ENCODE assay signal across 8 cellular contexts in the genomic region with DNA sequence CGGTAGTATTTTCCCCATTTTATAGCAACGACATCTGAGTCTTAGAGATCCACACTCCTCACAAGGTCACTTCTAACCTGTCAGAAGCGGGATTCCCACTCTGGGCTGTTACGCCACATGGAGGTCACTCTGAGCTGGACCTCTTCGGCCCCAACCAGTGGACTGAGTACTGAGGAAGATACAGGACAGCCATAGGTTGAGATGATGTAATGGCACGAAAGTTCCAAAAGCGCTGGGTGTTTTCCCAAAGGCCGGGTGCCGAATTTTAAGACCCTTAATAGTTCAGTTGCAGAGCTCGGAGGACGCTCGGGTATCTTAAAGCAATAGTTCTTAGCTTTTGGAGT. TPM values are rescaled to one million over a fixed set of nuclear protein-coding genes. Genes with fewer than 3 reads are reported as not detected.
DNase-seq lines count a peak whose midpoint lies in the region; ATAC-seq and TF ChIP-seq lines count a peak whose summit lies in the region.

No MANE protein-coding gene starts in this region.

- peaks cover 8 to 40% of the 10 kb centered on the region in 2 donors for H3K36me3 ChIP-seq in psoas muscle (ENCODE audit: insufficient read depth in 1 of 2, low read depth in 1 of 2)

- H3K4me1 Mint-ChIP-seq in CD14-positive monocyte (peaks cover 19% of the 10 kb centered on the region), glutamatergic neuron (ENCODE audit: low read depth, unreplicated experiment) (peaks cover 9% of the 10 kb centered on the region)
- H3K4me1 Mint-ChIP-seq in activated T-helper 1 cell treated with anti-CD3 and anti-CD28 coated beads, Interleukin-12 subunit alpha, Interleukin-12 subunit beta, Interleukin-2, Interleukin-4 antibody, amounts not matched to agents 30 ng/mL and 10 ng/mL and 1 ng/mL, durations not matched to agents 14 hours and 24 hours and 36 hours (ENCODE audit: low read depth) = peaks cover 27% of the 10 kb centered on the region

- H3K36me3 Mint-ChIP-seq in CD14-positive monocyte (peaks cover 34 to 38% of the 10 kb centered on the region in 2 donors), glutamatergic neuron (ENCODE audit: unreplicated experiment) (no peaks in the 10 kb centered on the region)
- H3K36me3 Mint-ChIP-seq in activated T-helper 1 cell treated with anti-CD3 and anti-CD28 coated beads, Interleukin-12 subunit alpha, Interleukin-12 subunit beta, Interleukin-2, Interleukin-4 antibody, amounts not matched to agents 30 ng/mL and 10 ng/mL and 1 ng/mL, durations not matched to agents 14 hours and 24 hours and 36 hours (ENCODE audit: low read depth) = peaks cover 25% of the 10 kb centered on the region

- WGBS in psoas muscle, 3 donors = 3 to 6% (median 4%) methylated on average over 12 of the region's 12 CpGs

- TF ChIP-seq CTCF in CD14-positive monocyte (IDR thresholded peaks at IDR 0.05) (no peak), glutamatergic neuron (IDR thresholded peaks at IDR 0.05; ENCODE audit: partially characterized antibody, unreplicated experiment) (no peak), psoas muscle (IDR thresholded peaks at IDR 0.05) (no peak)

- DNase-seq in CD14-positive monocyte (ENCODE audit: low spot score) (peak; percentile 46), glutamatergic neuron (no peak), psoas muscle (peak; percentile 26 to 53), DMS153 treated with DMSO at 0.1 percent for 48 hours (lab: John Stamatoyannopoulos, UW; ENCODE audit: unreplicated experiment) (no peak), middle frontal gyrus (ENCODE audit: extremely low spot score, low spot score) (no peak)
- no peak for DNase-seq in activated T-helper 1 cell treated with anti-CD3 and anti-CD28 coated beads, Interleukin-12 subunit alpha, Interleukin-12 subunit beta, Interleukin-2, Interleukin-4 antibody, amounts not matched to agents 30 ng/mL and 10 ng/mL and 1 ng/mL, durations not matched to agents 14 hours and 24 hours and 36 hours (ENCODE audit: low spot score)
- no peak for DNase-seq in central memory CD4-positive, alpha-beta T cell

- H3K4me1 ChIP-seq in psoas muscle = peaks cover 25% of the 10 kb centered on the region

- H3K27ac ChIP-seq in psoas muscle = peak overlapping the region; percentile 99

- intact Hi-C loops in CD14-positive monocyte (cut with micrococcal nuclease) = no loop called here
- intact Hi-C loops in activated T-helper 1 cell treated with anti-CD3 and anti-CD28 coated beads, Interleukin-12 subunit alpha, Interleukin-12 subunit beta, Interleukin-2, Interleukin-4 antibody, amounts not matched to agents 30 ng/mL and 10 ng/mL and 1 ng/mL, durations not matched to agents 14 hours and 24 hours and 36 hours (cut with micrococcal nuclease) = loop anchor here (1.0 kb wide), 1 partner anchor 8 kb away; no protein-coding TSS in a partner anchor
- intact Hi-C loops in psoas muscle (cut with DNase I) = no loop called here

- H3K4me3 Mint-ChIP-seq in CD14-positive monocyte = peak overlapping the region; percentile 92 to 96
- H3K4me3 Mint-ChIP-seq in activated T-helper 1 cell treated with anti-CD3 and anti-CD28 coated beads, Interleukin-12 subunit alpha, Interleukin-12 subunit beta, Interleukin-2, Interleukin-4 antibody, amounts not matched to agents 30 ng/mL and 10 ng/mL and 1 ng/mL, durations not matched to agents 14 hours and 24 hours and 36 hours = peak overlapping the region; percentile 92
- H3K4me3 Mint-ChIP-seq in glutamatergic neuron (ENCODE audit: unreplicated experiment) = peak overlapping the region; percentile 96

- H3K27me3 Mint-ChIP-seq in CD14-positive monocyte (ENCODE audit: low read depth in 3 of 3) (peaks cover 6 to 9% (median 8%) of the 10 kb centered on the region in 3 donors), glutamatergic neuron (ENCODE audit: unreplicated experiment) (peaks cover 4% of the 10 kb centered on the region)
- no peaks in the 10 kb centered on the region for H3K27me3 Mint-ChIP-seq in activated T-helper 1 cell treated with anti-CD3 and anti-CD28 coated beads, Interleukin-12 subunit alpha, Interleukin-12 subunit beta, Interleukin-2, Interleukin-4 antibody, amounts not matched to agents 30 ng/mL and 10 ng/mL and 1 ng/mL, durations not matched to agents 14 hours and 24 hours and 36 hours (ENCODE audit: insufficient read depth)

- H3K9me3 Mint-ChIP-seq in CD14-positive monocyte = peaks cover 0 to 4% (median 2%) of the 10 kb centered on the region in 7 donors
- H3K9me3 Mint-ChIP-seq in activated T-helper 1 cell treated with anti-CD3 and anti-CD28 coated beads, Interleukin-12 subunit alpha, Interleukin-12 subunit beta, Interleukin-2, Interleukin-4 antibody, amounts not matched to agents 30 ng/mL and 10 ng/mL and 1 ng/mL, durations not matched to agents 14 hours and 24 hours and 36 hours = no peaks in the 10 kb centered on the region
- peaks cover 7% of the 10 kb centered on the region for H3K9me3 Mint-ChIP-seq in glutamatergic neuron (ENCODE audit: unreplicated experiment)

- H3K9me3 ChIP-seq in psoas muscle = no peaks in the 10 kb centered on the region

- peak overlapping the region; percentile 97 to 99 (median 99) for H3K27ac Mint-ChIP-seq in CD14-positive monocyte
- peak overlapping the region; percentile 88 for H3K27ac Mint-ChIP-seq in activated T-helper 1 cell treated with anti-CD3 and anti-CD28 coated beads, Interleukin-12 subunit alpha, Interleukin-12 subunit beta, Interleukin-2, Interleukin-4 antibody, amounts not matched to agents 30 ng/mL and 10 ng/mL and 1 ng/mL, durations not matched to agents 14 hours and 24 hours and 36 hours
- peak overlapping the region; percentile 95 for H3K27ac Mint-ChIP-seq in glutamatergic neuron (ENCODE audit: unreplicated experiment)

- H3K27me3 ChIP-seq in psoas muscle (ENCODE audit: insufficient read depth in 3 of 3, low read length in 2 of 3) = no peaks in the 10 kb centered on the region

- peak; percentile 2 for ATAC-seq in HG02763 (IDR thresholded peaks at IDR 0.05; ENCODE audit: unreplicated experiment)
- ATAC-seq in psoas muscle = peak; percentile 40 to 64 (median 54)

- peak overlapping the region; percentile 97 for H3K4me3 ChIP-seq in psoas muscle

RNA-seq across cellular contexts. Expression of gene GHITM, which starts 0.7 kb away (rescaled TPM):
- polyA plus RNA-seq in CD14-positive monocyte (100 to 1,000 TPM; 312 to 363 TPM), psoas muscle (100 to 1,000 TPM; 253 to 633 (median 436) TPM)
- 140 and 142 TPM in 2 replicates for total RNA-seq in activated T-helper 1 cell treated with anti-CD3 and anti-CD28 coated beads, Interleukin-12 subunit alpha, Interleukin-12 subunit beta, Interleukin-2, Interleukin-4 antibody, amounts not matched to agents 30 ng/mL and 10 ng/mL and 1 ng/mL, durations not matched to agents 14 hours and 24 hours and 36 hours
- total RNA-seq in glutamatergic neuron (ENCODE audit: unreplicated experiment) (120 TPM), psoas muscle (100 to 1,000 TPM; 230 to 353 (median 263) TPM)

RNA-seq across cellular contexts. Expression of gene GPR15LG, which starts 33.6 kb away (rescaled TPM):
- not detected for polyA plus RNA-seq in CD14-positive monocyte
- not detected in 2 replicates for total RNA-seq in activated T-helper 1 cell treated with anti-CD3 and anti-CD28 coated beads, Interleukin-12 subunit alpha, Interleukin-12 subunit beta, Interleukin-2, Interleukin-4 antibody, amounts not matched to agents 30 ng/mL and 10 ng/mL and 1 ng/mL, durations not matched to agents 14 hours and 24 hours and 36 hours
- not detected for total RNA-seq in glutamatergic neuron (ENCODE audit: unreplicated experiment)
- total RNA-seq in psoas muscle = not detected
- under 1 TPM in 2 of 3 donors, not detected in 1; 0.09 to 0.15 TPM for polyA plus RNA-seq in psoas muscle

RNA-seq across cellular contexts. Expression of gene CDHR1, which starts 54.3 kb away (rescaled TPM):
- polyA plus RNA-seq in CD14-positive monocyte (not detected), psoas muscle (under 1 TPM in 1 of 3 donors, not detected in 2; 0.03 TPM)
- 0.47 and 0.66 TPM in 2 replicates for total RNA-seq in activated T-helper 1 cell treated with anti-CD3 and anti-CD28 coated beads, Interleukin-12 subunit alpha, Interleukin-12 subunit beta, Interleukin-2, Interleukin-4 antibody, amounts not matched to agents 30 ng/mL and 10 ng/mL and 1 ng/mL, durations not matched to agents 14 hours and 24 hours and 36 hours
- total RNA-seq in glutamatergic neuron (ENCODE audit: unreplicated experiment) (6.1 TPM), psoas muscle (under 1 TPM in 1 of 4 donors, not detected in 3; 0.37 TPM)

Comparison
In these comparisons a context has a peak if more than half of its experiments do, and no peak if none do; other contexts are left out.
1. DNase-seq: peak in CD14-positive monocyte (single experiment) and psoas muscle (2 of 2); none in activated T-helper 1 cell treated with anti-CD3 and anti-CD28 coated beads, Interleukin-12 subunit alpha, Interleukin-12 subunit beta, Interleukin-2, Interleukin-4 antibody, amounts not matched to agents 30 ng/mL and 10 ng/mL and 1 ng/mL, durations not matched to agents 14 hours and 24 hours and 36 hours (single experiment), glutamatergic neuron (single experiment), DMS153 treated with DMSO at 0.1 percent for 48 hours (single experiment), central memory CD4-positive, alpha-beta T cell (single experiment) and middle frontal gyrus (single experiment).
2. Peak in every context shown above with its lines, with median percentiles within 50 percentile points of each other: H3K27ac Mint-ChIP-seq and H3K4me3 Mint-ChIP-seq.